14 cellular contexts compared by ENCODE assay signal in the genomic region with DNA sequence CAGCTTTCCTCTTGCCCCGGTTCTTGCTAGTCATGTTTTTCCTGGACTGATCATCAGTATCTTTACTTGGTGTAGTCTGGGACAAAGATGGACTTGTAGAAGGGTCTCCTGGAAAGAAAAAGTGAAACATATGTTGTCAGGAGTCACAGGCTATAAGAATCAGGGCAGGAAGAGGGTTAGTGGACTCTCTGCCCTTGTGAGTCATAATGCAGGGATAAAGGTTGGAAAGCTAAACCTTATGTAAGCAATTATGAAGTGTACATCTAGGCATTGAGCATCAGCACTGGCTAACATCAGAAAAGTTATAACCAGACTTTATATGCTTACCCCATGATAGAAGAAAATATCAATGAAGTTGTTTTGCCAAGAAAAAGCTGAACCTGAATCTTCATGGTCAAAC.
"Had no signal": no experiment of that assay in that cellular context is flagged by ENCODE, and none has a peak within 500 bp of the region (broad histone marks: within the 10 kb centered on the region; RNA-seq: fewer than 3 reads in every experiment).

No MANE protein-coding gene starts in this region.

- ATAC-seq: heart left ventricle; naive thymus-derived CD4-positive, alpha-beta T cell; pancreas; sciatic nerve; stimulated activated naive CD8-positive, alpha-beta T cell treated with anti-CD3 and anti-CD28 coated beads, Interleukin-15, amount 100 ng/mL, for 72 hours had no signal

- H3K27ac ChIP-seq: heart left ventricle, pancreas, spleen, upper lobe of left lung had no signal

- H3K9me3 ChIP-seq: heart left ventricle, pancreas, spleen, upper lobe of left lung had no signal

- H3K4me1 ChIP-seq: heart left ventricle, pancreas, spleen, upper lobe of left lung had no signal

- H3K27me3 ChIP-seq: heart left ventricle, pancreas, spleen, upper lobe of left lung had no signal

- FAIRE-seq: frontal cortex, pancreas had no signal

- H3K4me3 ChIP-seq: heart left ventricle, pancreas, spleen, upper lobe of left lung had no signal

- DNase-seq: activated CD4-positive, alpha-beta T cell treated with anti-CD3 and anti-CD28 coated beads, Interleukin-2, amount 10 ng/mL, durations not matched to agents 7 days and 5 days; activated CD8-positive, alpha-beta memory T cell treated with anti-CD3 and anti-CD28 coated beads for 24 hours; activated naive CD4-positive, alpha-beta T cell; aorta; heart left ventricle; mammary epithelial cell; naive thymus-derived CD4-positive, alpha-beta T cell; pancreas; spleen; stimulated activated naive CD8-positive, alpha-beta T cell treated with anti-CD3 and anti-CD28 coated beads, Interleukin-15, amount 100 ng/mL, for 72 hours; SW 1271; upper lobe of left lung had no signal
